In genomic region chr1:85047144-85047471, GRCh38 we compare ENCODE assay signal across 2 cellular contexts.
TF ChIP-seq lines count a peak whose summit lies in the region.

No MANE protein-coding gene starts in this region.

TF ChIP-seq in HEK293, 187 proteins besides CTCF, POLR2A, EP300 and RAD21:
- TF ChIP-seq ZNF354C (tag by site-specific recombination; IDR thresholded peaks at IDR 0.05; ENCODE audit: borderline replicate concordance, low read depth) (no peak), ZNF335 (tag by site-specific recombination; conservative IDR thresholded peaks at IDR 0.05) (0 out of 2 replicates have a peak, but pooled peaks have one; percentile 62)

TF ChIP-seq in H1, 55 proteins besides CTCF, POLR2A, EP300 and RAD21:
- TF ChIP-seq EZH2 (IDR thresholded peaks at IDR 0.05; ENCODE audit: low read depth, low read length, severe bottlenecking) (peak; percentile 65), BACH1 (IDR thresholded peaks at IDR 0.05; ENCODE audit: low read length) (no peak), ZNF274 (IDR thresholded peaks at IDR 0.05; ENCODE audit: borderline replicate concordance, extremely low read depth, low read length) (no peak), RXRA (IDR thresholded peaks at IDR 0.05; ENCODE audit: insufficient read depth, low read depth, low read length) (no peak), RNF2 (IDR thresholded peaks at IDR 0.05; ENCODE audit: borderline replicate concordance, low read depth, low read length, missing control alignments, poor library complexity, severe bottlenecking) (peak; percentile 64)
